ENCODE assay signal across 8 cellular contexts in the genomic region with DNA sequence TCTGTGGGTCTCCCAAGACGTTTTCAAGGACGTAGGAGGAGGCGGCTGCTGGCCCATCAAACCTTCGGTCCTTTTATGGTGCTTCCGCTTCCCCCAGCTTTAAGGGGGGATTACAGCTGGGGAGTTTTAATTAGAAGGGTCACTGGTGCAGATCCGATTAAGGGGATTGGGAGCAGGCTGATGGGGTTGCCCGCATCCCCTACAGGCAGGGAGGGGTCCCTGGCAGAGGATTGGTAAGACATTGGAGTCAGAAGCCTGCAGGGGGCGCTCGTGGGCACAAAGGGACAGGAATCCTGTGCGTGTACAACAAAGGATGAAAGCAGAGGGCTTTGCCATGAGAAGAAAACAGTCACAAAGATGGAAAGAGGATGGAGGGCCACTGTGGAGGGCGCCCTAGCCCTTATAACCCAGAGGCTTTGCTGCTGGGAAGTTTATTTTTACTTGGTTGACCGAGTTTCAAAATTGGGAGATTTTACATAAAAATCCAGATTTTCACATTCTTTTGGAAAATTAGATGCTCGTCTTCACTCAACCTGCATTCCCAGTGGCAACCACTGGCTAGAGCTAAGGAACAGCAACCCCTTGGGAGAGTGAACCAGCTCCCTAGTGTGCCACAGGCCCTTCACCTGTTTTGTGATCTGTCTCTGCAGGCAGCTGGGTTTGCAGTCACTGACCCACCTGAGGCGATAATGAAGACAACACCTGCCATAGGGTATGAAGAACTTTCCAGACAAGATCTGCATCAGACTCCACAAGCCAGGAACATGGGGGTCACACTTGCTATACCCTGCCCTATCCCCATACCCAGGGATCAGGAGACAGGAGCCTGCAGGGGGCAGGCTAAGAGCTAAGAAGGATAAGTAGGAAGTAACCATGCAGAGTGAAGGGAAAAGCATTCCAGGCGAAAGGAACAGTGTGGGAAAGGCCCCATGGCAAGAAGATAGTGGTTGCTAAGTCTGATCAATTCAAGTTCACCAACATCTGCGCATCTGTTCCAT.
DNase-seq lines count a peak whose midpoint lies in the region; ATAC-seq and TF ChIP-seq lines count a peak whose summit lies in the region.

No MANE protein-coding gene starts in this region.

- in situ Hi-C loops in GM13977 (cut with MboI; ENCODE audit: low pct_unique_long_range_greater_than_20kb, low sequenced_read_pairs, unreplicated experiment): no loop called here

- ATAC-seq in HG03565 (IDR thresholded peaks at IDR 0.05; ENCODE audit: unreplicated experiment): no peak

- TF ChIP-seq CTCF in 22Rv1 (IDR thresholded peaks at IDR 0.05) (peak; percentile 86), GM13977 (IDR thresholded peaks at IDR 0.05; ENCODE audit: extremely low read depth, insufficient read depth, missing control alignments) (peak; percentile 69)

- no peak overlapping the region for H3K27ac ChIP-seq in 22Rv1

- DNase-seq in GM13977 (ENCODE audit: low spot score) (peak; percentile 48), NCI-H345 treated with DMSO at 0.1 percent for 48 hours (lab: John Stamatoyannopoulos, UW; ENCODE audit: unreplicated experiment) (peak; percentile 11), dermis microvascular lymphatic vessel endothelial cell (ENCODE audit: low read depth in 2 of 2) (peak; percentile 24 to 69), medulla oblongata (ENCODE audit: extremely low spot score) (peak; percentile 66)
- DNase-seq in activated CD4-positive, alpha-beta T cell treated with anti-CD3 and anti-CD28 coated beads, Interleukin-2, amount 50 U/mL, for 1 hour: peak; percentile 59
- DNase-seq in stimulated activated CD8-positive, alpha-beta memory T cell treated with anti-CD3 and anti-CD28 coated beads, Interleukin-2, amount 100 ng/mL, for 48 hours (ENCODE audit: low read depth in 2 of 2): peak; percentile 61 to 75

Comparison
In these comparisons a context has a peak if more than half of its experiments do, and no peak if none do; other contexts are left out.
1. DNase-seq: peak in every context shown above with its lines; median percentile 68 in stimulated activated CD8-positive, alpha-beta memory T cell treated with anti-CD3 and anti-CD28 coated beads, Interleukin-2, amount 100 ng/mL, for 48 hours; 66 in medulla oblongata; 59 in activated CD4-positive, alpha-beta T cell treated with anti-CD3 and anti-CD28 coated beads, Interleukin-2, amount 50 U/mL, for 1 hour; 48 in GM13977; 46 in dermis microvascular lymphatic vessel endothelial cell; 11 in NCI-H345 treated with DMSO at 0.1 percent for 48 hours.